ENCODE assay signal across 1 cellular context in genomic region chr12:95605087-95605486, GRCh38.
A peak's percentile ranks its signal among the peaks of the same experiment; 100 is the strongest.
TF ChIP-seq lines count a peak whose summit lies in the region.

No MANE protein-coding gene starts in this region.

TF ChIP-seq in HEK293, 187 proteins besides CTCF, POLR2A, EP300 and RAD21 (continued from another document):
- TF ChIP-seq, protein P1, sequence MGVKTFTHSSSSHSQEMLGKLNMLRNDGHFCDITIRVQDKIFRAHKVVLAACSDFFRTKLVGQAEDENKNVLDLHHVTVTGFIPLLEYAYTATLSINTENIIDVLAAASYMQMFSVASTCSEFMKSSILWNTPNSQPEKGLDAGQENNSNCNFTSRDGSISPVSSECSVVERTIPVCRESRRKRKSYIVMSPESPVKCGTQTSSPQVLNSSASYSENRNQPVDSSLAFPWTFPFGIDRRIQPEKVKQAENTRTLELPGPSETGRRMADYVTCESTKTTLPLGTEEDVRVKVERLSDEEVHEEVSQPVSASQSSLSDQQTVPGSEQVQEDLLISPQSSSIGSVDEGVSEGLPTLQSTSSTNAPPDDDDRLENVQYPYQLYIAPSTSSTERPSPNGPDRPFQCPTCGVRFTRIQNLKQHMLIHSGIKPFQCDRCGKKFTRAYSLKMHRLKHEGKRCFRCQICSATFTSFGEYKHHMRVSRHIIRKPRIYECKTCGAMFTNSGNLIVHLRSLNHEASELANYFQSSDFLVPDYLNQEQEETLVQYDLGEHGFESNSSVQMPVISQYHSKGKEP (tag by site-specific recombination; IDR thresholded peaks at IDR 0.05): no peak
- TF ChIP-seq, protein P2, sequence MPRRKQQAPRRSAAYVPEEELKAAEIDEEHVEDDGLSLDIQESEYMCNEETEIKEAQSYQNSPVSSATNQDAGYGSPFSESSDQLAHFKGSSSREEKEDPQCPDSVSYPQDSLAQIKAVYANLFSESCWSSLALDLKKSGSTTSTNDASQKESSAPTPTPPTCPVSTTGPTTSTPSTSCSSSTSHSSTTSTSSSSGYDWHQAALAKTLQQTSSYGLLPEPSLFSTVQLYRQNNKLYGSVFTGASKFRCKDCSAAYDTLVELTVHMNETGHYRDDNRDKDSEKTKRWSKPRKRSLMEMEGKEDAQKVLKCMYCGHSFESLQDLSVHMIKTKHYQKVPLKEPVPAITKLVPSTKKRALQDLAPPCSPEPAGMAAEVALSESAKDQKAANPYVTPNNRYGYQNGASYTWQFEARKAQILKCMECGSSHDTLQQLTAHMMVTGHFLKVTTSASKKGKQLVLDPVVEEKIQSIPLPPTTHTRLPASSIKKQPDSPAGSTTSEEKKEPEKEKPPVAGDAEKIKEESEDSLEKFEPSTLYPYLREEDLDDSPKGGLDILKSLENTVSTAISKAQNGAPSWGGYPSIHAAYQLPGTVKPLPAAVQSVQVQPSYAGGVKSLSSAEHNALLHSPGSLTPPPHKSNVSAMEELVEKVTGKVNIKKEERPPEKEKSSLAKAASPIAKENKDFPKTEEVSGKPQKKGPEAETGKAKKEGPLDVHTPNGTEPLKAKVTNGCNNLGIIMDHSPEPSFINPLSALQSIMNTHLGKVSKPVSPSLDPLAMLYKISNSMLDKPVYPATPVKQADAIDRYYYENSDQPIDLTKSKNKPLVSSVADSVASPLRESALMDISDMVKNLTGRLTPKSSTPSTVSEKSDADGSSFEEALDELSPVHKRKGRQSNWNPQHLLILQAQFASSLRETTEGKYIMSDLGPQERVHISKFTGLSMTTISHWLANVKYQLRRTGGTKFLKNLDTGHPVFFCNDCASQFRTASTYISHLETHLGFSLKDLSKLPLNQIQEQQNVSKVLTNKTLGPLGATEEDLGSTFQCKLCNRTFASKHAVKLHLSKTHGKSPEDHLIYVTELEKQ (tag by site-specific recombination; IDR thresholded peaks at IDR 0.05; ENCODE audit: borderline replicate concordance): peak; percentile 88; the same call in 1 of the 2 replicates
- TF ChIP-seq ZNF140 (tag by site-specific recombination; IDR thresholded peaks at IDR 0.05) (no peak), ZNF404 (tag by site-specific recombination; IDR thresholded peaks at IDR 0.05) (no peak), ZNF600 (tag by site-specific recombination; IDR thresholded peaks at IDR 0.05) (peak; percentile 73), BCL11B (tag by site-specific recombination; IDR thresholded peaks at IDR 0.05; ENCODE audit: low read depth) (no peak), ZNF157 (tag by site-specific recombination; IDR thresholded peaks at IDR 0.05) (no peak), ZNF114 (tag by site-specific recombination; IDR thresholded peaks at IDR 0.05) (no peak), ZBTB26 (tag by site-specific recombination; optimal IDR thresholded peaks at IDR 0.05) (no peak), ZNF354C (tag by site-specific recombination; IDR thresholded peaks at IDR 0.05; ENCODE audit: borderline replicate concordance, low read depth) (no peak), ZBTB17 (tag by site-specific recombination; IDR thresholded peaks at IDR 0.05) (0 out of 2 replicates have a peak, but pooled peaks have one; percentile 23), PRDM1 (tag by site-specific recombination; IDR thresholded peaks at IDR 0.05) (peak; percentile 77; the same call in 1 of the 2 replicates), ZNF580 (tag by site-specific recombination; IDR thresholded peaks at IDR 0.05) (no peak), HOXD13 (CRISPR knock-in tag; IDR thresholded peaks at IDR 0.05; ENCODE audit: borderline replicate concordance) (no peak), ZNF138 (tag by site-specific recombination; IDR thresholded peaks at IDR 0.05; ENCODE audit: borderline replicate concordance) (no peak), ZNF366 (tag by site-specific recombination; conservative IDR thresholded peaks at IDR 0.05) (peak; percentile 54; the same call in 1 of the 2 replicates)
- TF ChIP-seq, protein P3, sequence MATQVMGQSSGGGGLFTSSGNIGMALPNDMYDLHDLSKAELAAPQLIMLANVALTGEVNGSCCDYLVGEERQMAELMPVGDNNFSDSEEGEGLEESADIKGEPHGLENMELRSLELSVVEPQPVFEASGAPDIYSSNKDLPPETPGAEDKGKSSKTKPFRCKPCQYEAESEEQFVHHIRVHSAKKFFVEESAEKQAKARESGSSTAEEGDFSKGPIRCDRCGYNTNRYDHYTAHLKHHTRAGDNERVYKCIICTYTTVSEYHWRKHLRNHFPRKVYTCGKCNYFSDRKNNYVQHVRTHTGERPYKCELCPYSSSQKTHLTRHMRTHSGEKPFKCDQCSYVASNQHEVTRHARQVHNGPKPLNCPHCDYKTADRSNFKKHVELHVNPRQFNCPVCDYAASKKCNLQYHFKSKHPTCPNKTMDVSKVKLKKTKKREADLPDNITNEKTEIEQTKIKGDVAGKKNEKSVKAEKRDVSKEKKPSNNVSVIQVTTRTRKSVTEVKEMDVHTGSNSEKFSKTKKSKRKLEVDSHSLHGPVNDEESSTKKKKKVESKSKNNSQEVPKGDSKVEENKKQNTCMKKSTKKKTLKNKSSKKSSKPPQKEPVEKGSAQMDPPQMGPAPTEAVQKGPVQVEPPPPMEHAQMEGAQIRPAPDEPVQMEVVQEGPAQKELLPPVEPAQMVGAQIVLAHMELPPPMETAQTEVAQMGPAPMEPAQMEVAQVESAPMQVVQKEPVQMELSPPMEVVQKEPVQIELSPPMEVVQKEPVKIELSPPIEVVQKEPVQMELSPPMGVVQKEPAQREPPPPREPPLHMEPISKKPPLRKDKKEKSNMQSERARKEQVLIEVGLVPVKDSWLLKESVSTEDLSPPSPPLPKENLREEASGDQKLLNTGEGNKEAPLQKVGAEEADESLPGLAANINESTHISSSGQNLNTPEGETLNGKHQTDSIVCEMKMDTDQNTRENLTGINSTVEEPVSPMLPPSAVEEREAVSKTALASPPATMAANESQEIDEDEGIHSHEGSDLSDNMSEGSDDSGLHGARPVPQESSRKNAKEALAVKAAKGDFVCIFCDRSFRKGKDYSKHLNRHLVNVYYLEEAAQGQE (tag by site-specific recombination; IDR thresholded peaks at IDR 0.05): no peak
